ENCODE assay signal across 10 cellular contexts in the genomic region with DNA sequence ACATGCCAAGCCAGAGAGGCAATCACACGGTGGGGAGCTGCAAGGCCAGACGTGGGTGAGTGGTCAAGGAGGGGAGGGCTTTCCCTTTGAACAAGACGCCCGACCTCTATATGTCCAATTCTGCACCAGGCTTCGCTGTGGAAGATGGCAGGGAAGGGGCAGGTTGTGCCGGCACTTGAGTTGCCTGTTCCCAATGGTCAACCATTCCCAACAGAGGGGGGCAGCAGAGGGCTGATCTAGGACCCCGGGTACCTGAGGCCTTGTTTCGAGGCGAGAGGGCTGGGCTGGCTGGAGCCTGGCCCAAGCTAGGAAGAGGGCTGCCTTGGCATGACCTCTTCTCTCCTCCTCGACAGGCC.
DNase-seq lines count a peak whose midpoint lies in the region; ATAC-seq and TF ChIP-seq lines count a peak whose summit lies in the region.
"Had no signal": no experiment of that assay in that cellular context is flagged by ENCODE, and none has a peak within 500 bp of the region (broad histone marks: within the 10 kb centered on the region; RNA-seq: fewer than 3 reads in every experiment).

No MANE protein-coding gene starts in this region.

- in situ Hi-C loops in brain microvascular endothelial cell (cut with HindIII; ENCODE audit: low pct_ligation_motif_present, low sequenced_read_pairs): no loop called here

- intact Hi-C loops in left lung (cut with DNase I) (no loop called here), aorta (cut with DNase I) (loop anchor here (1.0 kb wide), 1 partner anchor 44 kb away; no protein-coding TSS in a partner anchor)

- ATAC-seq in left lung (peak; percentile 55), aorta (ENCODE audit: low FRiP score) (peak; percentile 71), HG03378 (IDR thresholded peaks at IDR 0.05; ENCODE audit: unreplicated experiment) (no peak)

- TF ChIP-seq CTCF in brain microvascular endothelial cell (IDR thresholded peaks at IDR 0.05; ENCODE audit: low read depth, low read length, missing control alignments) (peak; percentile 76), left lung (IDR thresholded peaks at IDR 0.05) (peak; percentile 31 to 32), coronary artery (IDR thresholded peaks at IDR 0.05) (no peak)

- H3K4me1 ChIP-seq in left lung (no peaks in the 10 kb centered on the region), aorta (ENCODE audit: control insufficient read depth in 1 of 2, insufficient read depth in 2 of 2, low read length in 2 of 2) (no peaks in the 10 kb centered on the region)

- no peak overlapping the region for H3K4me3 ChIP-seq in brain microvascular endothelial cell (ENCODE audit: low read depth, low read length)
- no peak overlapping the region for H3K4me3 ChIP-seq in left lung
- H3K4me3 ChIP-seq in aorta (ENCODE audit: low read length in 2 of 2): no peak overlapping the region
- H3K4me3 ChIP-seq in coronary artery: no peak overlapping the region

- H3K27me3 ChIP-seq in brain microvascular endothelial cell (replicated peaks) (no peaks in the 10 kb centered on the region), left lung (peaks cover 0 to 9% of the 10 kb centered on the region in 2 donors), aorta (ENCODE audit: control insufficient read depth in 1 of 2, insufficient read depth in 2 of 2, low read length in 1 of 2) (no peaks in the 10 kb centered on the region)

- DNase-seq in NCI-H146 (lab: John Stamatoyannopoulos, UW) (peak; percentile 45), NCI-H146 treated with DMSO at 0.1 percent for 48 hours (lab: John Stamatoyannopoulos, UW; ENCODE audit: unreplicated experiment) (no peak), OCI-M1 (lab: John Stamatoyannopoulos, UW) (peak; percentile 80), brain microvascular endothelial cell (peak; percentile 28), left lung (no peak), aorta (peak; percentile 63 to 85), coronary artery (ENCODE audit: low spot score) (no peak)
- DNase-seq: activated B cell treated with CpG ODN at 0.5 μM for 24 hours had no signal

- H3K36me3 ChIP-seq in brain microvascular endothelial cell (replicated peaks): no peaks in the 10 kb centered on the region
- H3K36me3 ChIP-seq in left lung: no peaks in the 10 kb centered on the region
- no peaks in the 10 kb centered on the region for H3K36me3 ChIP-seq in aorta (ENCODE audit: control insufficient read depth in 1 of 2, insufficient read depth in 2 of 2, low read length in 1 of 2)

- 32 to 40% methylated on average over 10 of the region's 10 CpGs for whole genome bisulfite sequencing in aorta, 2 donors

- no peaks in the 10 kb centered on the region for H3K9me3 ChIP-seq in left lung
- no peaks in the 10 kb centered on the region for H3K9me3 ChIP-seq in aorta (ENCODE audit: control insufficient read depth, low read length)

- H3K27ac ChIP-seq in brain microvascular endothelial cell (no peak overlapping the region), left lung (no peak overlapping the region), aorta (ENCODE audit: low read depth in 1 of 2, low read length in 2 of 2) (no peak overlapping the region), coronary artery (no peak overlapping the region)
- H3K27ac ChIP-seq: C4-2B had no signal

Comparison
In these comparisons a context has a peak if more than half of its experiments do, and no peak if none do; other contexts are left out.
1. DNase-seq: peak in NCI-H146 (single experiment), OCI-M1 (single experiment), brain microvascular endothelial cell (single experiment) and aorta (2 of 2); none in NCI-H146 treated with DMSO at 0.1 percent for 48 hours (single experiment), left lung (0 of 2) and coronary artery (single experiment).
2. intact Hi-C loops: an anchor here in aorta (1.0 kb wide); none called in left lung.